Comparison of ENCODE assay signal across 8 cellular contexts in the genomic region with DNA sequence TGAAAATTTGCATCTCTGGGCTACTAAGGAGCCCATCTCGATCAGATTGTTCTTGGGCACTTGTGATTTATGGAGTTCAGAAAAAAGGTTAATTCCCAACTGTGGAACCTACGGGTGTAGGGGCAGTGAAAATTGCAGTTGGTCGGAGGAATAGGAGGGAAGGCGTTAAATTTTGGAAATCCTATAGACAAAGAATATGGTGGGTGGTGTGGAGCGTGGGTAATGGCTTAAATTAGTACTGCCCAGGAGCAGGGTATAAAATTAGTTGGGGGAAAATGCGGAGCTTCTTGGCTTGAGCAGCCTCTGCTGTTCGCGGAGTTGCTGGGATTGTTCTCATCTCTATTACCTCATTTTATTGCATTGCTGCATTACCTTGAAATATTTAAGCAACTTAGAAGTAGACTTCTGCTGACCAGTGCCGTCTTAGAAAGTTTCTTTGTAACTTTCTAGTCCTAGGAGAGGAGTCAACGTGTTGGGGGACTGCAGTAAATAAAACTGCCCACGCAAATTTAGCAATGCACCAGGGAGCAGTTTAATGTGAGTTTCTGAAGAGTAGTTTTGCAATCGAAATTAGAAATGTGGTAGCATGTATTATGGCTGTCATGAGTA.
DNase-seq lines count a peak whose midpoint lies in the region; ATAC-seq lines count a peak whose summit lies in the region.

No MANE protein-coding gene starts in this region.

- DNase-seq in NCI-H2107 treated with DMSO at 0.1 percent for 48 hours (lab: John Stamatoyannopoulos, UW; ENCODE audit: unreplicated experiment): peak; percentile 10
- no peak for DNase-seq in NCI-H2107 (lab: John Stamatoyannopoulos, UW)
- DNase-seq in NCI-H69 (lab: John Stamatoyannopoulos, UW): peak; percentile 50
- DNase-seq in astrocyte of the hippocampus (ENCODE audit: low read depth, low spot score): peak; percentile 59
- peak; percentile 88 for DNase-seq in iris pigment epithelial cell (ENCODE audit: low read depth)
- DNase-seq in stimulated activated naive CD4-positive, alpha-beta T cell treated with Interleukin-2 at 50 U/mL for 16 hours (lab: John Stamatoyannopoulos, UW): peak; percentile 35
- no peak for DNase-seq in effector CD4-positive, alpha-beta T cell

- no peak for ATAC-seq in GM18498 (IDR thresholded peaks at IDR 0.05; ENCODE audit: unreplicated experiment)

Comparison
In these comparisons a context has a peak if more than half of its experiments do, and no peak if none do; other contexts are left out.
1. DNase-seq: peak in NCI-H2107 treated with DMSO at 0.1 percent for 48 hours (single experiment), NCI-H69 (single experiment), astrocyte of the hippocampus (single experiment), iris pigment epithelial cell (single experiment) and stimulated activated naive CD4-positive, alpha-beta T cell treated with Interleukin-2 at 50 U/mL for 16 hours (single experiment); none in NCI-H2107 (single experiment) and effector CD4-positive, alpha-beta T cell (single experiment).